Comparison of ENCODE assay signal across 3 cellular contexts in genomic region chr1:27855085-27855484, GRCh38.
TF ChIP-seq lines count a peak whose summit lies in the region.

No MANE protein-coding gene starts in this region.

TF ChIP-seq in HCT116, 20 proteins besides CTCF, POLR2A, EP300 and RAD21:
- no peak for TF ChIP-seq EGR1 (IDR thresholded peaks at IDR 0.05; ENCODE audit: low read depth)
- TF ChIP-seq TCF7L2 (IDR thresholded peaks at IDR 0.05; ENCODE audit: borderline replicate concordance, extremely low read depth, insufficient read depth, insufficient read length), result no peak
- no peak for TF ChIP-seq CEBPB (IDR thresholded peaks at IDR 0.05; ENCODE audit: low read depth)
- no peak for TF ChIP-seq REST (IDR thresholded peaks at IDR 0.05; ENCODE audit: low read depth)
- no peak for TF ChIP-seq SP1 (IDR thresholded peaks at IDR 0.05; ENCODE audit: low read depth)
- TF ChIP-seq EZH2phosphoT487 (IDR thresholded peaks at IDR 0.05; ENCODE audit: borderline replicate concordance), result no peak
- no peak for TF ChIP-seq YY1 (IDR thresholded peaks at IDR 0.05; ENCODE audit: extremely low read depth, insufficient replicate concordance, low read depth, low read length)
- no peak for TF ChIP-seq FOSL1 (IDR thresholded peaks at IDR 0.05; ENCODE audit: low read depth)
- TF ChIP-seq ZFX (IDR thresholded peaks at IDR 0.05), result no peak
- no peak for TF ChIP-seq ELF1 (IDR thresholded peaks at IDR 0.05; ENCODE audit: borderline replicate concordance, low read depth)
- no peak for TF ChIP-seq EZH2 (IDR thresholded peaks at IDR 0.05)
- TF ChIP-seq JUND (IDR thresholded peaks at IDR 0.05), result no peak
- no peak for TF ChIP-seq POLR2AphosphoS5 (IDR thresholded peaks at IDR 0.05; ENCODE audit: low read depth, low read length)
- no peak for TF ChIP-seq ZNF274 (IDR thresholded peaks at IDR 0.05; ENCODE audit: low read depth, low read length)
- no peak for TF ChIP-seq ATF3 (IDR thresholded peaks at IDR 0.05)
- no peak for TF ChIP-seq ZBTB33 (IDR thresholded peaks at IDR 0.05; ENCODE audit: extremely low read depth, insufficient replicate concordance, low read length)

TF ChIP-seq in HEK293T, 16 proteins besides CTCF, POLR2A, EP300 and RAD21:
- TF ChIP-seq ZNF384 (IDR thresholded peaks at IDR 0.05) (0 out of 2 replicates have a peak, but pooled peaks have one; percentile 46), FOXA1 (IDR thresholded peaks at IDR 0.05) (no peak)

TF ChIP-seq in K562, 482 proteins besides CTCF, POLR2A, EP300 and RAD21:
- TF ChIP-seq ATF4 (CRISPR knock-in tag; IDR thresholded peaks at IDR 0.05) (no peak), KDM1A (IDR thresholded peaks at IDR 0.05) (peak; percentile 70 to 87), THRA (IDR thresholded peaks at IDR 0.05) (no peak), PTBP1 (IDR thresholded peaks at IDR 0.05; ENCODE audit: low read depth, low read length) (no peak), RBM25 (IDR thresholded peaks at IDR 0.05; ENCODE audit: low read depth, low read length, severe bottlenecking) (peak; percentile 96), ZNF165 (CRISPR knock-in tag; IDR thresholded peaks at IDR 0.05; ENCODE audit: borderline replicate concordance) (no peak), CBFA2T2 (conservative IDR thresholded peaks at IDR 0.05) (no peak), HDAC2 (IDR thresholded peaks at IDR 0.05) (peak; percentile 37; the same call in 1 of the 2 replicates), CREB3 (tag; conservative IDR thresholded peaks at IDR 0.05; ENCODE audit: low read depth) (no peak), HINFP (tag; conservative IDR thresholded peaks at IDR 0.05; ENCODE audit: low read depth) (no peak), SRSF9 (IDR thresholded peaks at IDR 0.05; ENCODE audit: borderline replicate concordance, low read depth, low read length) (no peak), SIX5 (IDR thresholded peaks at IDR 0.05; ENCODE audit: borderline replicate concordance in 1 of 2, insufficient read depth in 1 of 2, low read depth in 1 of 2, low read length in 2 of 2) (no peak), SP1 (CRISPR knock-in tag; IDR thresholded peaks at IDR 0.05) (no peak), PRPF4 (IDR thresholded peaks at IDR 0.05; ENCODE audit: insufficient read depth, low read depth, low read length, poor library complexity, severe bottlenecking) (no peak), BCOR (IDR thresholded peaks at IDR 0.05) (peak; percentile 94), ADNP (tag; IDR thresholded peaks at IDR 0.05) (peak; percentile 75), ELK1 (CRISPR knock-in tag; IDR thresholded peaks at IDR 0.05) (no peak), SFPQ (IDR thresholded peaks at IDR 0.05; ENCODE audit: low read depth, low read length) (no peak), ZKSCAN3 (CRISPR knock-in tag; IDR thresholded peaks at IDR 0.05) (no peak), SMARCA5 (IDR thresholded peaks at IDR 0.05) (peak; percentile 77), SRSF1 (IDR thresholded peaks at IDR 0.05; ENCODE audit: low read depth, low read length) (no peak), ZNF512 (tag; IDR thresholded peaks at IDR 0.05) (no peak), C11orf30 (IDR thresholded peaks at IDR 0.05; ENCODE audit: low read depth) (no peak), ZNF124 (CRISPR knock-in tag; IDR thresholded peaks at IDR 0.05) (no peak)
TF ChIP-seq in K562: peak in this region for 6.
